21 cellular contexts compared by ENCODE assay signal in genomic region chr6:22298393-22299010, GRCh38. TPM values are rescaled to one million over a fixed set of nuclear protein-coding genes. Genes with fewer than 3 reads are reported as not detected.
"Had no signal": no experiment of that assay in that cellular context is flagged by ENCODE, and none has a peak within 500 bp of the region (broad histone marks: within the 10 kb centered on the region; RNA-seq: fewer than 3 reads in every experiment).

No MANE protein-coding gene starts in this region.

- H3K9me3 ChIP-seq: tibial nerve had no signal

- DNase-seq: activated CD4-positive, alpha-beta T cell treated with anti-CD3 and anti-CD28 coated beads, Interleukin-2, amount 10 ng/mL, durations not matched to agents 7 days and 5 days; activated CD8-positive, alpha-beta memory T cell treated with anti-CD3 and anti-CD28 coated beads, Interleukin-2, amount 50 U/mL, for 48 hours; activated gamma-delta T cell; activated naive CD8-positive, alpha-beta T cell treated with anti-CD3 and anti-CD28 coated beads for 36 hours; activated T-cell treated with anti-CD3 and anti-CD28 coated beads, Interleukin-2, amount 50 U/mL, for 72 hours; aorta; dorsolateral prefrontal cortex; endodermal cell; erythroblast; naive B cell; retina; stimulated activated CD4-positive, alpha-beta T cell treated with anti-CD3 and anti-CD28 coated beads, Interleukin-15, amount 100 ng/mL, for 24 hours; stimulated activated CD4-positive, alpha-beta T cell treated with anti-CD3 and anti-CD28 coated beads, Interleukin-4, amount 100 ng/mL, for 1 hour; stimulated activated naive CD4-positive, alpha-beta T cell; T-helper 9 cell had no signal

- ATAC-seq: activated T-cell treated with anti-CD3 and anti-CD28 coated beads, Interleukin-2, amount 50 U/mL, for 72 hours; left lobe of liver had no signal

- H3K4me3 ChIP-seq: cardiac muscle cell, dorsolateral prefrontal cortex, tibial nerve had no signal

- H3K36me3 ChIP-seq: cardiac muscle cell, tibial nerve had no signal

- H3K27ac ChIP-seq: cardiac muscle cell, dorsolateral prefrontal cortex, tibial nerve had no signal

- H3K27me3 ChIP-seq: cardiac muscle cell, dorsolateral prefrontal cortex, tibial nerve had no signal

RNA-seq across cellular contexts. Expression of gene PRL, which starts 1.7 kb away (rescaled TPM):
- total RNA-seq: activated CD4-positive, alpha-beta T cell treated with anti-CD3 and anti-CD28 coated beads, Interleukin-2, amount 10 ng/mL, durations not matched to agents 7 days and 5 days; activated naive CD8-positive, alpha-beta T cell treated with anti-CD3 and anti-CD28 coated beads for 36 hours; aorta; cardiac muscle cell; dorsolateral prefrontal cortex; endodermal cell; left lobe of liver; lung microvascular endothelial cell; mononuclear cell; tibial nerve had no signal
- polyA plus RNA-seq: aorta, cardiac muscle cell, keratinocyte had no signal
